In the genomic region with DNA sequence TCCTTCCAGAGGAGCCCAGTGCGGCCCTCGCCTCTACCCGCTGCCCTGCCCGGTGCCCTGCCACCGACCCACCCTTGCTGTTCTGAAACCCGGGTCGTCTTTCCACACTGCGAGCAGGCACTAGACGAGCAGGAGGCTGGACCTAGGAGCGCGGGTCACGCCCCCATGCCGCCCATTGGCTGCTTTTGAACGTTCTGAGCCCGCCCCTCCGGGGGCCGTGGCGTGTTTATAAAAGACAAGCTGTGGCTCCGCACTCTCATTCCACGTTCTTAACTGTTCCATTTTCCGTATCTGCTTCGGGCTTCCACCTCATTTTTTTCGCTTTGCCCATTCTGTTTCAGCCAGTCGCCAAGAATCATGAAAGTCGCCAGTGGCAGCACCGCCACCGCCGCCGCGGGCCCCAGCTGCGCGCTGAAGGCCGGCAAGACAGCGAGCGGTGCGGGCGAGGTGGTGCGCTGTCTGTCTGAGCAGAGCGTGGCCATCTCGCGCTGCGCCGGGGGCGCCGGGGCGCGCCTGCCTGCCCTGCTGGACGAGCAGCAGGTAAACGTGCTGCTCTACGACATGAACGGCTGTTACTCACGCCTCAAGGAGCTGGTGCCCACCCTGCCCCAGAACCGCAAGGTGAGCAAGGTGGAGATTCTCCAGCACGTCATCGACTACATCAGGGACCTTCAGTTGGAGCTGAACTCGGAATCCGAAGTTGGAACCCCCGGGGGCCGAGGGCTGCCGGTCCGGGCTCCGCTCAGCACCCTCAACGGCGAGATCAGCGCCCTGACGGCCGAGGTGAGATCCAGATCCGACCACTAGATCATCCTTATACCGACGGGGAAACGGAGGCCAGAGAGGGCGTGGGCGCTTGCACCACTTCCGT, we compare ENCODE assay signal across 8 cellular contexts. TPM values are rescaled to one million over a fixed set of nuclear protein-coding genes. Genes with fewer than 3 reads are reported as not detected.
DNase-seq lines count a peak whose midpoint lies in the region; ATAC-seq and TF ChIP-seq lines count a peak whose summit lies in the region.

A gene with protein sequence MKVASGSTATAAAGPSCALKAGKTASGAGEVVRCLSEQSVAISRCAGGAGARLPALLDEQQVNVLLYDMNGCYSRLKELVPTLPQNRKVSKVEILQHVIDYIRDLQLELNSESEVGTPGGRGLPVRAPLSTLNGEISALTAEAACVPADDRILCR (plus strand): TSS at position 259 of the 871 bp plus-strand sequence. CDS start 99 bp downstream, at position 358.

- peak within 1 kb of the TSS; percentile 93 to 97 for H3K4me3 Mint-ChIP-seq in H9
- peak within 1 kb of the TSS; percentile 91 to 96 (median 93) for H3K4me3 Mint-ChIP-seq in naive thymus-derived CD8-positive, alpha-beta T cell
- peak within 1 kb of the TSS; percentile 96 for H3K4me3 Mint-ChIP-seq in stimulated activated memory B cell treated with anti-CD40 and anti-IgM and Interleukin-4, amounts not matched to agents 10 μg/mL and 1 μg/mL and 100 μg/mL, for 72 hours

- no peak within 1 kb of the TSS for H3K56ac ChIP-seq in H9 (ENCODE audit: insufficient read length, low read depth, low read length)

- H4K20me1 ChIP-seq in H9 (ENCODE audit: control insufficient read depth, insufficient read depth, insufficient read length), result no peaks in the 10 kb centered on the region
- no peaks in the 10 kb centered on the region for H4K20me1 ChIP-seq in fibroblast of lung (ENCODE audit: control insufficient read depth, extremely low read depth, insufficient read depth, low read length)

- H2BK5ac ChIP-seq in H9 (ENCODE audit: insufficient read length, low read length), result no peak within 1 kb of the TSS

- peak within 1 kb of the TSS; percentile 78 for H3K9ac ChIP-seq in H9 (ENCODE audit: extremely low read depth, insufficient read length, low read length)
- peak within 1 kb of the TSS; percentile 98 for H3K9ac ChIP-seq in fibroblast of lung (ENCODE audit: insufficient read depth, low read length)

- H3K36me3 ChIP-seq in RWPE2 (ENCODE audit: low read depth) (peaks cover 18% of the 10 kb centered on the region), fibroblast of lung (ENCODE audit: control insufficient read depth, insufficient read depth, low read length) (no peaks in the 10 kb centered on the region)

- H3K4me2 ChIP-seq in H9 (ENCODE audit: insufficient read depth, insufficient read length, low read length) (peak within 1 kb of the TSS; percentile 57), fibroblast of lung (ENCODE audit: extremely low read depth, insufficient read depth, low read length) (peak within 1 kb of the TSS; percentile 82)

- no peak within 1 kb of the TSS; the same call in 1 of the 2 replicates for H3K4ac ChIP-seq in H9 (ENCODE audit: low read depth, low read length)

- H3K4me1 ChIP-seq in H9 (ENCODE audit: insufficient read depth, low read length) (peaks cover 5% of the 10 kb centered on the region; the same call in 1 of the 2 replicates), RWPE2 (ENCODE audit: insufficient read depth, poor library complexity, severe bottlenecking) (peaks cover 36% of the 10 kb centered on the region), fibroblast of lung (ENCODE audit: control insufficient read depth, extremely low read depth, insufficient read depth, low read length) (peaks cover 21% of the 10 kb centered on the region)

- H3K36me3 Mint-ChIP-seq in H9 (ENCODE audit: insufficient read depth in 1 of 3, low read depth in 3 of 3), result peaks cover 6 to 22% (median 18%) of the 10 kb centered on the region in 3 experiments
- no peaks in the 10 kb centered on the region for H3K36me3 Mint-ChIP-seq in naive thymus-derived CD8-positive, alpha-beta T cell
- H3K36me3 Mint-ChIP-seq in stimulated activated memory B cell treated with anti-CD40 and anti-IgM and Interleukin-4, amounts not matched to agents 10 μg/mL and 1 μg/mL and 100 μg/mL, for 72 hours, result no peaks in the 10 kb centered on the region

- peak within 1 kb of the TSS; percentile 48 for H2BK120ac ChIP-seq in H9 (ENCODE audit: low read depth, low read length, poor library complexity, severe bottlenecking)

- no peak for TF ChIP-seq CTCF in H9 (conservative IDR thresholded peaks at IDR 0.05)
- TF ChIP-seq CTCF in RWPE2 (IDR thresholded peaks at IDR 0.05; ENCODE audit: poor library complexity, severe bottlenecking), result no peak
- no peak for TF ChIP-seq CTCF in fibroblast of lung (conservative IDR thresholded peaks at IDR 0.05 in 1 of 2, IDR thresholded peaks at IDR 0.05 in 1 of 2; ENCODE audit: low read depth in 1 of 2, low read length in 2 of 2)

- no peak within 1 kb of the TSS for H2BK12ac ChIP-seq in H9 (ENCODE audit: insufficient read length, low read depth, low read length)

- peak within 1 kb of the TSS; percentile 77 for H3K18ac ChIP-seq in H9 (ENCODE audit: insufficient read length, low read depth, low read length)

- H3K9me3 ChIP-seq in H9 (ENCODE audit: control insufficient read depth, low read depth, low read length), result no peaks in the 10 kb centered on the region
- H3K9me3 ChIP-seq in RWPE2 (ENCODE audit: severe bottlenecking), result no peaks in the 10 kb centered on the region
- H3K9me3 ChIP-seq in fibroblast of lung (ENCODE audit: control insufficient read depth, insufficient read depth, low read depth, low read length), result no peaks in the 10 kb centered on the region

- WGBS in H9 (ENCODE audit: extremely low coverage, insufficient read length, low lambda C conversion rate), result no CpG with 5 or more reads among the region's 74 CpGs

- no peaks in the 10 kb centered on the region for H3K79me1 ChIP-seq in H9 (ENCODE audit: insufficient read depth, low read depth, low read length, poor library complexity, severe bottlenecking)

- H2AFZ ChIP-seq in H9 (ENCODE audit: low read length) (no peak within 1 kb of the TSS), fibroblast of lung (ENCODE audit: low read length) (no peak within 1 kb of the TSS)

- no peak within 1 kb of the TSS for H2BK15ac ChIP-seq in H9 (ENCODE audit: low read depth, low read length)

- H3K9me3 Mint-ChIP-seq in H9, result peaks cover 3% of the 10 kb centered on the region in 2 experiments; a peak in 2 of 5 replicates
- H3K9me3 Mint-ChIP-seq in naive thymus-derived CD8-positive, alpha-beta T cell, result peaks cover 0 to 2% (median 0%) of the 10 kb centered on the region in 9 donors
- no peaks in the 10 kb centered on the region for H3K9me3 Mint-ChIP-seq in stimulated activated memory B cell treated with anti-CD40 and anti-IgM and Interleukin-4, amounts not matched to agents 10 μg/mL and 1 μg/mL and 100 μg/mL, for 72 hours

- peak within 1 kb of the TSS; percentile 85 for H3K14ac ChIP-seq in H9 (ENCODE audit: insufficient read depth, low read length)

- H3K4me3 ChIP-seq in RWPE2 (ENCODE audit: severe bottlenecking) (peak within 1 kb of the TSS; percentile 91), fibroblast of lung (replicated peaks in 1 of 4; ENCODE audit: control extremely low read depth in 1 of 4, insufficient read depth in 1 of 4, low read depth in 3 of 4, low read length in 4 of 4) (peak within 1 kb of the TSS; percentile 79 to 98 (median 87))

- peak; percentile 66 for ATAC-seq in RWPE2 (ENCODE audit: low read depth)
- ATAC-seq in naive thymus-derived CD8-positive, alpha-beta T cell, result peak; percentile 93 to 94
- ATAC-seq in stimulated activated memory B cell treated with anti-CD40 and anti-IgM and Interleukin-4, amounts not matched to agents 10 μg/mL and 1 μg/mL and 100 μg/mL, for 72 hours, result peak; percentile 95

- no peak within 1 kb of the TSS for H2BK20ac ChIP-seq in H9 (ENCODE audit: low read depth, low read length, poor library complexity, severe bottlenecking)

- peaks cover 34 to 42% of the 10 kb centered on the region in 2 experiments for H3K4me1 Mint-ChIP-seq in H9
- peaks cover 15 to 34% (median 23%) of the 10 kb centered on the region in 4 donors for H3K4me1 Mint-ChIP-seq in naive thymus-derived CD8-positive, alpha-beta T cell
- peaks cover 35% of the 10 kb centered on the region for H3K4me1 Mint-ChIP-seq in stimulated activated memory B cell treated with anti-CD40 and anti-IgM and Interleukin-4, amounts not matched to agents 10 μg/mL and 1 μg/mL and 100 μg/mL, for 72 hours

- H4K5ac ChIP-seq in H9 (ENCODE audit: insufficient read length, low read depth, low read length), result no peak within 1 kb of the TSS

- H4K8ac ChIP-seq in H9 (replicated peaks; ENCODE audit: insufficient read length, low read depth, low read length), result no peak within 1 kb of the TSS

- peaks cover 2% of the 10 kb centered on the region for H3K27me3 Mint-ChIP-seq in H9 (ENCODE audit: low read depth)
- H3K27me3 Mint-ChIP-seq in naive thymus-derived CD8-positive, alpha-beta T cell, result peaks cover 9 to 55% (median 23%) of the 10 kb centered on the region in 5 donors
- H3K27me3 Mint-ChIP-seq in stimulated activated memory B cell treated with anti-CD40 and anti-IgM and Interleukin-4, amounts not matched to agents 10 μg/mL and 1 μg/mL and 100 μg/mL, for 72 hours, result peaks cover 61% of the 10 kb centered on the region

- H2AK5ac ChIP-seq in H9 (ENCODE audit: insufficient read length, low read length), result no peak within 1 kb of the TSS

- H3K79me2 ChIP-seq in H9 (ENCODE audit: insufficient read depth, low read length), result peaks cover 4% of the 10 kb centered on the region; the same call in 1 of the 2 replicates
- peaks cover 20% of the 10 kb centered on the region for H3K79me2 ChIP-seq in fibroblast of lung (ENCODE audit: control insufficient read depth, insufficient read depth, low read length)

- peak within 1 kb of the TSS; percentile 97 to 100 (median 98) for H3K27ac Mint-ChIP-seq in H9
- H3K27ac Mint-ChIP-seq in naive thymus-derived CD8-positive, alpha-beta T cell, result peak within 1 kb of the TSS; percentile 43 to 93 (median 84)
- H3K27ac Mint-ChIP-seq in stimulated activated memory B cell treated with anti-CD40 and anti-IgM and Interleukin-4, amounts not matched to agents 10 μg/mL and 1 μg/mL and 100 μg/mL, for 72 hours, result peak within 1 kb of the TSS; percentile 37

- peak; percentile 98 for DNase-seq in EL
- peak; percentile 94 for DNase-seq in H9
- peak; percentile 99 for DNase-seq in M059J (ENCODE audit: low read depth)
- peak; percentile 100 for DNase-seq in RWPE2 (ENCODE audit: low spot score)
- peak; percentile 81 for DNase-seq in activated T-helper 9 cell treated with anti-CD3 and anti-CD28 coated beads, Interleukin-2, amount 50 U/mL, for 16 hours (ENCODE audit: low read depth)
- peak; percentile 93 to 96 for DNase-seq in fibroblast of lung (ENCODE audit: low read depth in 2 of 2)
- peak; percentile 79 to 93 (median 86) for DNase-seq in naive thymus-derived CD8-positive, alpha-beta T cell

- H3T11ph ChIP-seq in H9 (ENCODE audit: low read length), result no peak within 1 kb of the TSS

- POLR2A ChIA-PET in naive thymus-derived CD8-positive, alpha-beta T cell (lab: Charles Lee), result interaction anchor here (0.5 to 2.7 kb wide), 10 partner anchors 8 to 248 kb away, joined by 3 to 25 read pairs (median 4); a partner anchor contains a TSS

- no peak within 1 kb of the TSS for H3K23ac ChIP-seq in H9 (ENCODE audit: insufficient read length, low read depth, low read length)

- no peak within 1 kb of the TSS for H4K91ac ChIP-seq in H9 (ENCODE audit: insufficient read length, low read depth, low read length)

- H3K23me2 ChIP-seq in H9 (ENCODE audit: insufficient read length, low read depth, low read length, poor library complexity, severe bottlenecking), result peaks cover 17% of the 10 kb centered on the region

- no peaks in the 10 kb centered on the region for H3K27me3 ChIP-seq in H9 (ENCODE audit: insufficient read depth, low read length)
- no peaks in the 10 kb centered on the region for H3K27me3 ChIP-seq in RWPE2 (ENCODE audit: insufficient read depth, poor library complexity, severe bottlenecking)
- no peaks in the 10 kb centered on the region for H3K27me3 ChIP-seq in fibroblast of lung (ENCODE audit: control insufficient read depth, insufficient read depth, low read length)

- H3K27ac ChIP-seq in H9 (ENCODE audit: insufficient read length, low read depth, low read length), result no peak within 1 kb of the TSS
- peak within 1 kb of the TSS; percentile 88 for H3K27ac ChIP-seq in RWPE2 (ENCODE audit: poor library complexity, severe bottlenecking)
- peak within 1 kb of the TSS; percentile 98 for H3K27ac ChIP-seq in fibroblast of lung (ENCODE audit: insufficient read depth, low read length)

RNA-seq across cellular contexts. Expression of the gene that starts here (rescaled TPM):
- 355 and 360 TPM in 2 replicates for total RNA-seq in H9 (2021)
- 1,421 and 1,771 TPM in 2 replicates for total RNA-seq in M059J (2014; rRNA removed; shearing (Covaris generic))
- 27.4 and 31.1 TPM in 2 replicates for total RNA-seq in fibroblast of lung
- polyA plus RNA-seq in fibroblast of lung, result 14.5 and 62.4 TPM in 2 replicates
- polyA plus RNA-seq in fibroblast of lung (2012), result 14.5 and 72.5 TPM in 2 replicates
- polyA minus RNA-seq in fibroblast of lung (ENCODE audit: low replicate concordance), result 4.3 and 12.7 TPM in 2 replicates
- 1 to 10 TPM in 1 of 2 experiments, under 1 TPM in 1; 0.88 to 1.3 TPM for total RNA-seq in naive thymus-derived CD8-positive, alpha-beta T cell
- polyA plus RNA-seq in naive thymus-derived CD8-positive, alpha-beta T cell, result under 1 TPM; 0.29 to 0.87 (median 0.51) TPM

Comparison
In these comparisons a context has a peak if more than half of its experiments do, and no peak if none do; other contexts are left out.
1. RNA of the gene that starts here (total RNA-seq): 1,421 to 1,771 TPM in M059J and 355 to 360 TPM in H9; 27.4 to 31.1 TPM in fibroblast of lung and 0.88 to 1.3 TPM in naive thymus-derived CD8-positive, alpha-beta T cell; every median in the first group is over 10 times any median in the second.
2. RNA of the gene that starts here (polyA plus RNA-seq): 14.5 to 72.5 TPM in fibroblast of lung; 0.29 to 0.87 TPM in naive thymus-derived CD8-positive, alpha-beta T cell; every median in the first group is over 4 times any median in the second.
3. H3K27ac Mint-ChIP-seq: peak in every context shown above with its lines; median percentile 98 in H9; 84 in naive thymus-derived CD8-positive, alpha-beta T cell; 37 in stimulated activated memory B cell treated with anti-CD40 and anti-IgM and Interleukin-4, amounts not matched to agents 10 μg/mL and 1 μg/mL and 100 μg/mL, for 72 hours.
4. Peak in every context shown above with its lines, with median percentiles within 50 percentile points of each other: DNase-seq, H3K4me3 Mint-ChIP-seq and ATAC-seq.